ENCODE assay signal across 15 cellular contexts in the genomic region with DNA sequence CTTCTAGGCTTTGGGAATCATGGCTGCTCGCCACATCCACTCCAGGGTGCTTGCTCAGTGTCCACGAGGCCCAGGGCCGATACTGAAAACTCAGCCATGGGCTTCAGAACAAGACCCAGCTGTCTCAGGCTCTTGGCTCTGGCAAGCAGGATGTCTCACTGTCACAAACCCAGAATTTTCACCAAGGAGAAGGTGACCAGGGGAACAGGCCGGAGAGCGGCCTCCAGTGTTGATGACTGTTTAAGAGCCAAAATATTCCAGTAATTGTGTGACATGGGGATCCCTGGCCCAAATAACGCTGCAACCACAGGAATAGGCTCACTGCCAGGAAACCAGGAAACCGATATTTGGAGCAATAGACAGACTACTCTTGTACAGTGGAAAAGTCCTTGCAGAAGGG. TPM values are rescaled to one million over a fixed set of nuclear protein-coding genes. Genes with fewer than 3 reads are reported as not detected.
DNase-seq lines count a peak whose midpoint lies in the region; ATAC-seq and TF ChIP-seq lines count a peak whose summit lies in the region.
"Had no signal": no experiment of that assay in that cellular context is flagged by ENCODE, and none has a peak within 500 bp of the region (broad histone marks: within the 10 kb centered on the region; RNA-seq: fewer than 3 reads in every experiment).

No MANE protein-coding gene starts in this region.

- H3K36me3 Mint-ChIP-seq in chondrocyte (ENCODE audit: low read depth): no peaks in the 10 kb centered on the region
- H3K36me3 Mint-ChIP-seq in osteocyte (ENCODE audit: unreplicated experiment): no peaks in the 10 kb centered on the region

- H3K4me1 Mint-ChIP-seq in chondrocyte (ENCODE audit: low read depth) (peaks cover 15% of the 10 kb centered on the region), osteocyte (ENCODE audit: unreplicated experiment) (peaks cover 9% of the 10 kb centered on the region)
- H3K4me1 Mint-ChIP-seq: central memory CD8-positive, alpha-beta T cell had no signal

- H3K27ac ChIP-seq in prostate gland: no peak overlapping the region

- H3K4me1 ChIP-seq in prostate gland (replicated peaks): no peaks in the 10 kb centered on the region

- H3K9me3 Mint-ChIP-seq in chondrocyte (ENCODE audit: low read depth) (no peaks in the 10 kb centered on the region), osteocyte (ENCODE audit: unreplicated experiment) (no peaks in the 10 kb centered on the region)
- H3K9me3 Mint-ChIP-seq: activated naive CD4-positive, alpha-beta T cell treated with anti-CD3 and anti-CD28 coated beads for 36 hours; central memory CD8-positive, alpha-beta T cell had no signal

- WGBS in prostate gland: 69% methylated on average over 7 of the region's 7 CpGs

- ATAC-seq in left ventricle myocardium superior (peak; percentile 75), GM18870 (IDR thresholded peaks at IDR 0.05; ENCODE audit: unreplicated experiment) (no peak)
- ATAC-seq: HCT116 had no signal

- H3K9me3 ChIP-seq in prostate gland: no peaks in the 10 kb centered on the region

- H3K27me3 ChIP-seq in prostate gland (replicated peaks; ENCODE audit: insufficient read depth): no peaks in the 10 kb centered on the region

- no peak overlapping the region for H3K4me3 Mint-ChIP-seq in chondrocyte (ENCODE audit: unreplicated experiment)
- H3K4me3 Mint-ChIP-seq in osteocyte (ENCODE audit: unreplicated experiment): no peak overlapping the region
- H3K4me3 Mint-ChIP-seq: activated naive CD4-positive, alpha-beta T cell treated with anti-CD3 and anti-CD28 coated beads for 36 hours; central memory CD8-positive, alpha-beta T cell had no signal

- TF ChIP-seq CTCF in chondrocyte (IDR thresholded peaks at IDR 0.05) (no peak), osteocyte (IDR thresholded peaks at IDR 0.05) (no peak), prostate gland (IDR thresholded peaks at IDR 0.05) (no peak)

- no peak overlapping the region for H3K4me3 ChIP-seq in prostate gland

- TF ChIP-seq POLR2A in prostate gland (IDR thresholded peaks at IDR 0.05): no peak

- no peak for DNase-seq in chondrocyte (ENCODE audit: low spot score)
- DNase-seq in left ventricle myocardium superior: peak; percentile 61
- DNase-seq in osteocyte (ENCODE audit: extremely low spot score, unreplicated experiment): no peak
- no peak for DNase-seq in HT-29 (ENCODE audit: low spot score)
- DNase-seq in prostate gland (ENCODE audit: low spot score): no peak
- no peak for DNase-seq in stimulated activated CD8-positive, alpha-beta memory T cell treated with anti-CD3 and anti-CD28 coated beads, Interleukin-4, amount 100 ng/mL, for 48 hours
- DNase-seq: activated CD4-positive, CD25-positive, alpha-beta regulatory T cell treated with anti-CD3 and anti-CD28 coated beads, Interleukin-2, amount 50 U/mL, for 72 hours; activated naive CD4-positive, alpha-beta T cell treated with anti-CD3 and anti-CD28 coated beads for 36 hours; NCI-H1048; SIG-M5; T-helper 2 cell had no signal

- intact Hi-C loops in left ventricle myocardium superior (cut with micrococcal nuclease) (no loop called here), prostate gland (cut with DNase I) (no loop called here)

- H3K27me3 Mint-ChIP-seq in chondrocyte (ENCODE audit: low read depth) (peaks cover 2% of the 10 kb centered on the region), osteocyte (ENCODE audit: unreplicated experiment) (peaks cover 4% of the 10 kb centered on the region)
- H3K27me3 Mint-ChIP-seq: central memory CD8-positive, alpha-beta T cell had no signal

- no peaks in the 10 kb centered on the region for H3K36me3 ChIP-seq in prostate gland

- H3K27ac Mint-ChIP-seq in chondrocyte (ENCODE audit: unreplicated experiment): peak overlapping the region; percentile 79
- H3K27ac Mint-ChIP-seq in osteocyte (ENCODE audit: unreplicated experiment): peak overlapping the region; percentile 27
- H3K27ac Mint-ChIP-seq: activated naive CD4-positive, alpha-beta T cell treated with anti-CD3 and anti-CD28 coated beads for 36 hours had no signal

RNA-seq across cellular contexts. Expression of a gene that starts 9.8 kb away (rescaled TPM):
- total RNA-seq in chondrocyte: 0.50 to 0.54 TPM in 2 of 3 replicates, not detected in the other
- 4.0 TPM for total RNA-seq in left ventricle myocardium superior
- total RNA-seq in osteocyte: 0.16 TPM in 1 of 2 replicates, not detected in the other
- total RNA-seq in HT-29 (2014; rRNA removed; shearing (Covaris generic)): 4.9 and 7.9 TPM in 2 replicates
- total RNA-seq in prostate gland: 100 to 1,000 TPM in 1 of 2 donors, 1 to 10 TPM in 1; 2.6 to 936 TPM
- total RNA-seq: activated naive CD4-positive, alpha-beta T cell treated with anti-CD3 and anti-CD28 coated beads for 36 hours; myocyte had no signal

RNA-seq across cellular contexts. Expression of a gene that starts 10.2 kb away (rescaled TPM):
- not detected in 3 replicates for total RNA-seq in chondrocyte
- not detected for total RNA-seq in left ventricle myocardium superior
- not detected in 2 replicates for total RNA-seq in osteocyte
- 0.57 and 1.8 TPM in 2 replicates for total RNA-seq in HT-29 (2014; rRNA removed; shearing (Covaris generic))
- 1 to 10 TPM in 1 of 2 donors, not detected in 1; 2.2 TPM for total RNA-seq in prostate gland
- total RNA-seq: activated naive CD4-positive, alpha-beta T cell treated with anti-CD3 and anti-CD28 coated beads for 36 hours; myocyte had no signal

RNA-seq across cellular contexts. Expression of a gene that starts 40.8 kb away (rescaled TPM):
- total RNA-seq in chondrocyte (3.6 to 4.6 TPM (median 3.9 TPM) in 3 replicates), left ventricle myocardium superior (63.5 TPM), osteocyte (1.2 and 1.6 TPM in 2 replicates), prostate gland (100 to 1,000 TPM; 352 to 505 TPM)
- total RNA-seq in HT-29 (2014; rRNA removed; shearing (Covaris generic)): 1.0 and 2.0 TPM in 2 replicates
- total RNA-seq: activated naive CD4-positive, alpha-beta T cell treated with anti-CD3 and anti-CD28 coated beads for 36 hours had no signal

Comparison
In these comparisons a context has a peak if more than half of its experiments do, and no peak if none do; other contexts are left out.
1. RNA of a gene that starts 40.8 kb away (total RNA-seq): 352 to 505 TPM in prostate gland and 63.5 TPM in left ventricle myocardium superior (single experiment); 3.6 to 4.6 TPM in chondrocyte, 1.0 to 2.0 TPM in HT-29 and 1.2 to 1.6 TPM in osteocyte; every median in the first group is over 10 times any median in the second.